Comparison of ENCODE assay signal across 1 cellular context in the genomic region with DNA sequence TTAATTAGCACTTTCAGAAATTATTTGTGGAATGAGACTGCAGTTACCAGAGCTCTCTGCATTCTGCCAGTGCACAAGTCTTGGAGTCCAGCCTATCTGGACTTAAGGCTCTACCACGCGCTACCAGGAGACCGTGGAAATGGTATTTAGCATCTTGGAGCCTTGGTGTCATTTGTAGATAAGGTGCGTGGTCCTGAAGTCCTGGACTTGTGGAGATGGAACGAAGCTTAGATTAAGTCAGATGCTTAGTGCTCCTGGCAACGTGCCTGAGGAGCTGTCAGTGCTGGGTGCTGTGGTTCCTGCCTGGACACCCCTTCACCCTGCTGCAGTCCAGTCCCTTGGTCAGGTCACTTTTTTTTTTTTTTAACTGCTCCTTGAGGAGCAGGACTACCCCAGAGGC.
TF ChIP-seq lines count a peak whose summit lies in the region.

No MANE protein-coding gene starts in this region.

TF ChIP-seq in K562, 482 proteins besides CTCF, POLR2A, EP300 and RAD21 (continues in another document):
- TF ChIP-seq NR2C2 (CRISPR knock-in tag; IDR thresholded peaks at IDR 0.05) (no peak), NR2C2 (tag; IDR thresholded peaks at IDR 0.05) (0 out of 2 replicates have a peak, but pooled peaks have one; percentile 19), SLC30A9 (CRISPR knock-in tag; IDR thresholded peaks at IDR 0.05) (no peak), ZKSCAN1 (IDR thresholded peaks at IDR 0.05; ENCODE audit: low read depth, low read length) (peak; percentile 73), LARP7 (IDR thresholded peaks at IDR 0.05) (no peak), ZNF121 (CRISPR knock-in tag; conservative IDR thresholded peaks at IDR 0.05) (no peak), SNIP1 (IDR thresholded peaks at IDR 0.05; ENCODE audit: low read depth) (no peak), POLR2AphosphoS5 (IDR thresholded peaks at IDR 0.05; ENCODE audit: control insufficient read depth, insufficient read depth, low read depth, low read length) (peak; percentile 87), L3MBTL2 (IDR thresholded peaks at IDR 0.05) (peak; percentile 71), CC2D1A (IDR thresholded peaks at IDR 0.05) (peak; percentile 77; the same call in 1 of the 2 replicates), ESRRB (CRISPR knock-in tag; IDR thresholded peaks at IDR 0.05; ENCODE audit: borderline replicate concordance) (no peak), ATF1 (CRISPR knock-in tag; IDR thresholded peaks at IDR 0.05) (no peak), ATF1 (tag; IDR thresholded peaks at IDR 0.05) (0 out of 2 replicates have a peak, but pooled peaks have one; percentile 18), CAMTA2 (CRISPR knock-in tag; conservative IDR thresholded peaks at IDR 0.05) (no peak), ZNF384 (IDR thresholded peaks at IDR 0.05; ENCODE audit: low read depth, low read length) (peak; percentile 88), NUFIP1 (IDR thresholded peaks at IDR 0.05; ENCODE audit: partially characterized antibody) (peak; percentile 25), DACH1 (IDR thresholded peaks at IDR 0.05; ENCODE audit: partially characterized antibody) (no peak), ZNF140 (CRISPR knock-in tag; IDR thresholded peaks at IDR 0.05) (no peak), RCOR1 (IDR thresholded peaks at IDR 0.05; ENCODE audit: borderline replicate concordance in 1 of 2, low read depth in 2 of 2, low read length in 2 of 2) (peak; percentile 43 to 95; a peak in 3 of 4 replicates), LEF1 (IDR thresholded peaks at IDR 0.05) (0 out of 2 replicates have a peak, but pooled peaks have one; percentile 22), ZNF24 (IDR thresholded peaks at IDR 0.05) (peak; percentile 41; the same call in 1 of the 2 replicates), NCOA1 (IDR thresholded peaks at IDR 0.05; ENCODE audit: low read depth) (peak; percentile 76; the same call in 1 of the 2 replicates), GATAD2B (IDR thresholded peaks at IDR 0.05; ENCODE audit: borderline replicate concordance) (peak; percentile 70; the same call in 1 of the 2 replicates), ZNF232 (CRISPR knock-in tag; IDR thresholded peaks at IDR 0.05) (no peak), DMBX1 (CRISPR knock-in tag; IDR thresholded peaks at IDR 0.05; ENCODE audit: borderline replicate concordance) (peak; percentile 82), FOXP1 (CRISPR knock-in tag; IDR thresholded peaks at IDR 0.05) (no peak), CXXC5 (CRISPR knock-in tag; IDR thresholded peaks at IDR 0.05) (peak; percentile 96), MYNN (IDR thresholded peaks at IDR 0.05) (peak; percentile 86), MYNN (CRISPR knock-in tag; IDR thresholded peaks at IDR 0.05) (no peak), CBFA2T2 (conservative IDR thresholded peaks at IDR 0.05) (peak; percentile 93), KDM1A (IDR thresholded peaks at IDR 0.05) (peak; percentile 62 to 81), SOX6 (IDR thresholded peaks at IDR 0.05) (peak; percentile 69), SIN3A (IDR thresholded peaks at IDR 0.05; ENCODE audit: borderline replicate concordance in 2 of 2, control insufficient read depth in 1 of 2, low read depth in 2 of 2, low read length in 2 of 2) (peak in 1 of 2 experiments; percentile 16; a peak in 2 of 4 replicates), RNF2 (IDR thresholded peaks at IDR 0.05) (0 out of 2 replicates have a peak, but pooled peaks have one; percentile 36), FOS (IDR thresholded peaks at IDR 0.05; ENCODE audit: extremely low read depth, insufficient read length) (no peak), IRF2 (CRISPR knock-in tag; IDR thresholded peaks at IDR 0.05) (no peak), POLR2AphosphoS2 (IDR thresholded peaks at IDR 0.05; ENCODE audit: low read length) (no peak), BHLHE40 (IDR thresholded peaks at IDR 0.05; ENCODE audit: low read length) (peak; percentile 28; the same call in 1 of the 2 replicates), ZNF445 (CRISPR knock-in tag; IDR thresholded peaks at IDR 0.05; ENCODE audit: low read depth) (no peak), ZNF766 (CRISPR knock-in tag; conservative IDR thresholded peaks at IDR 0.05) (0 out of 2 replicates have a peak, but pooled peaks have one; percentile 18), FOXA3 (CRISPR knock-in tag; conservative IDR thresholded peaks at IDR 0.05 in 1 of 2, IDR thresholded peaks at IDR 0.05 in 1 of 2) (no peak), MTA1 (IDR thresholded peaks at IDR 0.05; ENCODE audit: borderline replicate concordance) (peak; percentile 61; the same call in 1 of the 2 replicates), EHMT2 (IDR thresholded peaks at IDR 0.05) (peak; percentile 41; the same call in 1 of the 2 replicates), HDAC3 (IDR thresholded peaks at IDR 0.05; ENCODE audit: borderline replicate concordance, partially characterized antibody) (peak; percentile 18), ETS2 (tag; IDR thresholded peaks at IDR 0.05; ENCODE audit: borderline replicate concordance, poor library complexity, severe bottlenecking) (no peak), KLF16 (IDR thresholded peaks at IDR 0.05) (peak; percentile 52; the same call in 1 of the 2 replicates), TEAD1 (CRISPR knock-in tag; IDR thresholded peaks at IDR 0.05) (peak in 1 of 2 experiments; percentile 56; a peak in 1 of 4 replicates), CSDE1 (IDR thresholded peaks at IDR 0.05) (no peak), RFX1 (IDR thresholded peaks at IDR 0.05) (peak; percentile 51)
- TF ChIP-seq, protein P1, sequence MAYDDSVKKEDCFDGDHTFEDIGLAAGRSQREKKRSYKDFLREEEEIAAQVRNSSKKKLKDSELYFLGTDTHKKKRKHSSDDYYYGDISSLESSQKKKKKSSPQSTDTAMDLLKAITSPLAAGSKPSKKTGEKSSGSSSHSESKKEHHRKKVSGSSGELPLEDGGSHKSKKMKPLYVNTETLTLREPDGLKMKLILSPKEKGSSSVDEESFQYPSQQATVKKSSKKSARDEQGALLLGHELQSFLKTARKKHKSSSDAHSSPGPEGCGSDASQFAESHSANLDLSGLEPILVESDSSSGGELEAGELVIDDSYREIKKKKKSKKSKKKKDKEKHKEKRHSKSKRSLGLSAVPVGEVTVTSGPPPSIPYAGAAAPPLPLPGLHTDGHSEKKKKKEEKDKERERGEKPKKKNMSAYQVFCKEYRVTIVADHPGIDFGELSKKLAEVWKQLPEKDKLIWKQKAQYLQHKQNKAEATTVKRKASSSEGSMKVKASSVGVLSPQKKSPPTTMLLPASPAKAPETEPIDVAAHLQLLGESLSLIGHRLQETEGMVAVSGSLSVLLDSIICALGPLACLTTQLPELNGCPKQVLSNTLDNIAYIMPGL (CRISPR knock-in tag; IDR thresholded peaks at IDR 0.05) = no peak
- TF ChIP-seq, protein P2, sequence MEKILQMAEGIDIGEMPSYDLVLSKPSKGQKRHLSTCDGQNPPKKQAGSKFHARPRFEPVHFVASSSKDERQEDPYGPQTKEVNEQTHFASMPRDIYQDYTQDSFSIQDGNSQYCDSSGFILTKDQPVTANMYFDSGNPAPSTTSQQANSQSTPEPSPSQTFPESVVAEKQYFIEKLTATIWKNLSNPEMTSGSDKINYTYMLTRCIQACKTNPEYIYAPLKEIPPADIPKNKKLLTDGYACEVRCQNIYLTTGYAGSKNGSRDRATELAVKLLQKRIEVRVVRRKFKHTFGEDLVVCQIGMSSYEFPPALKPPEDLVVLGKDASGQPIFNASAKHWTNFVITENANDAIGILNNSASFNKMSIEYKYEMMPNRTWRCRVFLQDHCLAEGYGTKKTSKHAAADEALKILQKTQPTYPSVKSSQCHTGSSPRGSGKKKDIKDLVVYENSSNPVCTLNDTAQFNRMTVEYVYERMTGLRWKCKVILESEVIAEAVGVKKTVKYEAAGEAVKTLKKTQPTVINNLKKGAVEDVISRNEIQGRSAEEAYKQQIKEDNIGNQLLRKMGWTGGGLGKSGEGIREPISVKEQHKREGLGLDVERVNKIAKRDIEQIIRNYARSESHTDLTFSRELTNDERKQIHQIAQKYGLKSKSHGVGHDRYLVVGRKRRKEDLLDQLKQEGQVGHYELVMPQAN (IDR thresholded peaks at IDR 0.05; ENCODE audit: borderline replicate concordance) = no peak
- TF ChIP-seq, protein P3, sequence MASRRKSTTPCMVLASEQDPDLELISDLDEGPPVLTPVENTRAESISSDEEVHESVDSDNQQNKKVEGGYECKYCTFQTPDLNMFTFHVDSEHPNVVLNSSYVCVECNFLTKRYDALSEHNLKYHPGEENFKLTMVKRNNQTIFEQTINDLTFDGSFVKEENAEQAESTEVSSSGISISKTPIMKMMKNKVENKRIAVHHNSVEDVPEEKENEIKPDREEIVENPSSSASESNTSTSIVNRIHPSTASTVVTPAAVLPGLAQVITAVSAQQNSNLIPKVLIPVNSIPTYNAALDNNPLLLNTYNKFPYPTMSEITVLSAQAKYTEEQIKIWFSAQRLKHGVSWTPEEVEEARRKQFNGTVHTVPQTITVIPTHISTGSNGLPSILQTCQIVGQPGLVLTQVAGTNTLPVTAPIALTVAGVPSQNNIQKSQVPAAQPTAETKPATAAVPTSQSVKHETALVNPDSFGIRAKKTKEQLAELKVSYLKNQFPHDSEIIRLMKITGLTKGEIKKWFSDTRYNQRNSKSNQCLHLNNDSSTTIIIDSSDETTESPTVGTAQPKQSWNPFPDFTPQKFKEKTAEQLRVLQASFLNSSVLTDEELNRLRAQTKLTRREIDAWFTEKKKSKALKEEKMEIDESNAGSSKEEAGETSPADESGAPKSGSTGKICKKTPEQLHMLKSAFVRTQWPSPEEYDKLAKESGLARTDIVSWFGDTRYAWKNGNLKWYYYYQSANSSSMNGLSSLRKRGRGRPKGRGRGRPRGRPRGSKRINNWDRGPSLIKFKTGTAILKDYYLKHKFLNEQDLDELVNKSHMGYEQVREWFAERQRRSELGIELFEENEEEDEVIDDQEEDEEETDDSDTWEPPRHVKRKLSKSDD (conservative IDR thresholded peaks at IDR 0.05; ENCODE audit: low read length) = no peak
- TF ChIP-seq, protein P4, sequence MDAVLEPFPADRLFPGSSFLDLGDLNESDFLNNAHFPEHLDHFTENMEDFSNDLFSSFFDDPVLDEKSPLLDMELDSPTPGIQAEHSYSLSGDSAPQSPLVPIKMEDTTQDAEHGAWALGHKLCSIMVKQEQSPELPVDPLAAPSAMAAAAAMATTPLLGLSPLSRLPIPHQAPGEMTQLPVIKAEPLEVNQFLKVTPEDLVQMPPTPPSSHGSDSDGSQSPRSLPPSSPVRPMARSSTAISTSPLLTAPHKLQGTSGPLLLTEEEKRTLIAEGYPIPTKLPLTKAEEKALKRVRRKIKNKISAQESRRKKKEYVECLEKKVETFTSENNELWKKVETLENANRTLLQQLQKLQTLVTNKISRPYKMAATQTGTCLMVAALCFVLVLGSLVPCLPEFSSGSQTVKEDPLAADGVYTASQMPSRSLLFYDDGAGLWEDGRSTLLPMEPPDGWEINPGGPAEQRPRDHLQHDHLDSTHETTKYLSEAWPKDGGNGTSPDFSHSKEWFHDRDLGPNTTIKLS (IDR thresholded peaks at IDR 0.05; ENCODE audit: borderline replicate concordance, low read depth) = peak; percentile 30; the same call in 1 of the 2 replicates
- TF ChIP-seq, protein P5, sequence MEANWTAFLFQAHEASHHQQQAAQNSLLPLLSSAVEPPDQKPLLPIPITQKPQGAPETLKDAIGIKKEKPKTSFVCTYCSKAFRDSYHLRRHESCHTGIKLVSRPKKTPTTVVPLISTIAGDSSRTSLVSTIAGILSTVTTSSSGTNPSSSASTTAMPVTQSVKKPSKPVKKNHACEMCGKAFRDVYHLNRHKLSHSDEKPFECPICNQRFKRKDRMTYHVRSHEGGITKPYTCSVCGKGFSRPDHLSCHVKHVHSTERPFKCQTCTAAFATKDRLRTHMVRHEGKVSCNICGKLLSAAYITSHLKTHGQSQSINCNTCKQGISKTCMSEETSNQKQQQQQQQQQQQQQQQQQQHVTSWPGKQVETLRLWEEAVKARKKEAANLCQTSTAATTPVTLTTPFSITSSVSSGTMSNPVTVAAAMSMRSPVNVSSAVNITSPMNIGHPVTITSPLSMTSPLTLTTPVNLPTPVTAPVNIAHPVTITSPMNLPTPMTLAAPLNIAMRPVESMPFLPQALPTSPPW (CRISPR knock-in tag; IDR thresholded peaks at IDR 0.05) = no peak
- TF ChIP-seq, protein P6, sequence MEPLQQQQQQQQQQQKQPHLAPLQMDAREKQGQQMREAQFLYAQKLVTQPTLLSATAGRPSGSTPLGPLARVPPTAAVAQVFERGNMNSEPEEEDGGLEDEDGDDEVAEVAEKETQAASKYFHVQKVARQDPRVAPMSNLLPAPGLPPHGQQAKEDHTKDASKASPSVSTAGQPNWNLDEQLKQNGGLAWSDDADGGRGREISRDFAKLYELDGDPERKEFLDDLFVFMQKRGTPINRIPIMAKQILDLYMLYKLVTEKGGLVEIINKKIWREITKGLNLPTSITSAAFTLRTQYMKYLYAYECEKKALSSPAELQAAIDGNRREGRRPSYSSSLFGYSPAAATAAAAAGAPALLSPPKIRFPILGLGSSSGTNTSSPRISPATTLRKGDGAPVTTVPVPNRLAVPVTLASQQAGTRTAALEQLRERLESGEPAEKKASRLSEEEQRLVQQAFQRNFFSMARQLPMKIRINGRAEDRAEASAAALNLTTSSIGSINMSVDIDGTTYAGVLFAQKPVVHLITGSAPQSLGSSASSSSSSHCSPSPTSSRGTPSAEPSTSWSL (CRISPR knock-in tag; IDR thresholded peaks at IDR 0.05; ENCODE audit: borderline replicate concordance) = no peak
- TF ChIP-seq, protein P7, sequence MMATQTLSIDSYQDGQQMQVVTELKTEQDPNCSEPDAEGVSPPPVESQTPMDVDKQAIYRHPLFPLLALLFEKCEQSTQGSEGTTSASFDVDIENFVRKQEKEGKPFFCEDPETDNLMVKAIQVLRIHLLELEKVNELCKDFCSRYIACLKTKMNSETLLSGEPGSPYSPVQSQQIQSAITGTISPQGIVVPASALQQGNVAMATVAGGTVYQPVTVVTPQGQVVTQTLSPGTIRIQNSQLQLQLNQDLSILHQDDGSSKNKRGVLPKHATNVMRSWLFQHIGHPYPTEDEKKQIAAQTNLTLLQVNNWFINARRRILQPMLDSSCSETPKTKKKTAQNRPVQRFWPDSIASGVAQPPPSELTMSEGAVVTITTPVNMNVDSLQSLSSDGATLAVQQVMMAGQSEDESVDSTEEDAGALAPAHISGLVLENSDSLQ (IDR thresholded peaks at IDR 0.05) = peak; percentile 85
- TF ChIP-seq, protein P8, sequence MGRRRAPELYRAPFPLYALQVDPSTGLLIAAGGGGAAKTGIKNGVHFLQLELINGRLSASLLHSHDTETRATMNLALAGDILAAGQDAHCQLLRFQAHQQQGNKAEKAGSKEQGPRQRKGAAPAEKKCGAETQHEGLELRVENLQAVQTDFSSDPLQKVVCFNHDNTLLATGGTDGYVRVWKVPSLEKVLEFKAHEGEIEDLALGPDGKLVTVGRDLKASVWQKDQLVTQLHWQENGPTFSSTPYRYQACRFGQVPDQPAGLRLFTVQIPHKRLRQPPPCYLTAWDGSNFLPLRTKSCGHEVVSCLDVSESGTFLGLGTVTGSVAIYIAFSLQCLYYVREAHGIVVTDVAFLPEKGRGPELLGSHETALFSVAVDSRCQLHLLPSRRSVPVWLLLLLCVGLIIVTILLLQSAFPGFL (CRISPR knock-in tag; IDR thresholded peaks at IDR 0.05) = no peak
- TF ChIP-seq, protein P9, sequence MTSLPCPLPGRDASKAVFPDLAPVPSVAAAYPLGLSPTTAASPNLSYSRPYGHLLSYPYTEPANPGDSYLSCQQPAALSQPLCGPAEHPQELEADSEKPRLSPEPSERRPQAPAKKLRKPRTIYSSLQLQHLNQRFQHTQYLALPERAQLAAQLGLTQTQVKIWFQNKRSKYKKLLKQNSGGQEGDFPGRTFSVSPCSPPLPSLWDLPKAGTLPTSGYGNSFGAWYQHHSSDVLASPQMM (CRISPR knock-in tag; IDR thresholded peaks at IDR 0.05) = no peak
